Comparison of ENCODE assay signal across 23 cellular contexts in the genomic region with DNA sequence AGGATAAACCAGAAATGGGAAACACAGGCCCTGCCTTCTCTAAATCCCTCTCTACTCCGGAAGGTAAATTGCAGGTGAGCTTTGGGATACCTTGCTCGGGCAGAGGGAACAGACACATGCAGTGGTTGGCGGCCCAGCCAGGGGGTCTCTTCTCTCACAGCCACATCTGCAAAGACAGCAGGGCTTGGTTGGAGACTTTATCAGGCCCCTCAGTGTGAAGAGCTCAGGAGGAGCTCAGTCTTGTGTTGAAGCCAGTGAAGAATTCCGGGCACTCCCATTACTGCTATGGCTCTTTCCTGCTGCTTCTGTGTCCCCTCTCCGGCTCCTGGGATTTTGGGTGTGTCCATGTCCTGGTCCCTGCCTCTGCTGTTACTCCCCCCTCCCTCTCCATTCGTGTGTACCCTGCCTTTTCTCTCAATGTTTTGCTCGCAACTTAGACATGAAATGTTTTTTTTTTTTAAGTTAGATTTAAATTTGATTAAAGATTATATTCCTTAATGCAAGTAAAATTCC.
"Had no signal": no experiment of that assay in that cellular context is flagged by ENCODE, and none has a peak within 500 bp of the region (broad histone marks: within the 10 kb centered on the region; RNA-seq: fewer than 3 reads in every experiment).

No MANE protein-coding gene starts in this region.

- H3K27me3 ChIP-seq: gastrocnemius medialis, hepatocyte, ovary, right lobe of liver, suprapubic skin, upper lobe of left lung had no signal

- H2AFZ ChIP-seq: hepatocyte had no signal

- H3K27ac ChIP-seq: gastrocnemius medialis, hepatocyte, ovary, right lobe of liver, suprapubic skin, upper lobe of left lung had no signal

- ATAC-seq: activated CD8-positive, alpha-beta T cell treated with anti-CD3 and anti-CD28 coated beads, Interleukin-2, amount 10 ng/mL, durations not matched to agents 7 days and 5 days; activated naive CD4-positive, alpha-beta T cell treated with anti-CD3 and anti-CD28 coated beads, Interleukin-2, amount 50 U/mL, for 72 hours; gastrocnemius medialis; right lobe of liver had no signal

- H3K36me3 ChIP-seq: gastrocnemius medialis, ovary, right lobe of liver, suprapubic skin, upper lobe of left lung had no signal

- H3K9me3 Mint-ChIP-seq: activated CD4-positive, alpha-beta T cell treated with anti-CD3 and anti-CD28 coated beads, Interleukin-2, amount 10 ng/mL, durations not matched to agents 24 days and 14 days; activated naive CD4-positive, alpha-beta T cell treated with anti-CD3 and anti-CD28 coated beads, Interleukin-2, amount 50 U/mL, for 72 hours; brain; central memory CD8-positive, alpha-beta T cell; stimulated activated naive CD8-positive, alpha-beta T cell treated with anti-CD3 and anti-CD28 coated beads, Interleukin-15, Interleukin-2, amounts not matched to agents 100 ng/mL and 50 ng/mL, for 24 hours had no signal

- H3K36me3 Mint-ChIP-seq: activated naive CD4-positive, alpha-beta T cell treated with anti-CD3 and anti-CD28 coated beads, Interleukin-2, amount 50 U/mL, for 72 hours; brain had no signal

- H3K27ac Mint-ChIP-seq: activated CD4-positive, alpha-beta T cell treated with anti-CD3 and anti-CD28 coated beads, Interleukin-2, amount 10 ng/mL, durations not matched to agents 24 days and 14 days; activated CD8-positive, alpha-beta T cell treated with anti-CD3 and anti-CD28 coated beads, Interleukin-2, amount 10 ng/mL, durations not matched to agents 7 days and 5 days; activated naive CD4-positive, alpha-beta T cell treated with anti-CD3 and anti-CD28 coated beads, Interleukin-2, amount 50 U/mL, for 72 hours; stimulated activated naive CD8-positive, alpha-beta T cell treated with anti-CD3 and anti-CD28 coated beads, Interleukin-15, Interleukin-2, amounts not matched to agents 100 ng/mL and 50 ng/mL, for 24 hours had no signal

- H3K9me3 ChIP-seq: gastrocnemius medialis, ovary, right lobe of liver, suprapubic skin, upper lobe of left lung had no signal

- H3K4me3 ChIP-seq: gastrocnemius medialis, hepatocyte, ovary, right lobe of liver, smooth muscle cell, suprapubic skin, upper lobe of left lung had no signal

- DNase-seq: activated CD4-positive, alpha-beta T cell treated with anti-CD3 and anti-CD28 coated beads, Interleukin-2, amount 10 ng/mL, durations not matched to agents 24 days and 14 days; activated CD4-positive, CD25-positive, alpha-beta regulatory T cell; activated CD8-positive, alpha-beta memory T cell treated with anti-CD3 and anti-CD28 coated beads, Interleukin-2, amount 50 U/mL, for 4 hours; activated CD8-positive, alpha-beta T cell treated with anti-CD3 and anti-CD28 coated beads, Interleukin-2, amount 10 ng/mL, durations not matched to agents 7 days and 5 days; activated gamma-delta T cell; activated T-cell treated with anti-CD3 and anti-CD28 coated beads, Interleukin-2, amount 50 U/mL, for 48 hours; amygdala; effector CD8-positive, alpha-beta T cell; gastrocnemius medialis; islet precursor cell; ovary; right lobe of liver; stimulated activated CD4-positive, alpha-beta T cell treated with anti-CD3 and anti-CD28 coated beads, Interleukin-4, amount 100 ng/mL, for 4 hours; stimulated activated CD8-positive, alpha-beta memory T cell treated with anti-CD3 and anti-CD28 coated beads, Interleukin-4, amount 100 ng/mL, for 48 hours; SW 1271; upper lobe of left lung had no signal

- H3K4me1 Mint-ChIP-seq: activated CD4-positive, alpha-beta T cell treated with anti-CD3 and anti-CD28 coated beads, Interleukin-2, amount 10 ng/mL, durations not matched to agents 24 days and 14 days; central memory CD8-positive, alpha-beta T cell had no signal

- H3K4me2 ChIP-seq: hepatocyte, smooth muscle cell had no signal

- H3K27me3 Mint-ChIP-seq: brain; stimulated activated naive CD8-positive, alpha-beta T cell treated with anti-CD3 and anti-CD28 coated beads, Interleukin-15, Interleukin-2, amounts not matched to agents 100 ng/mL and 50 ng/mL, for 24 hours had no signal

- H3K4me3 Mint-ChIP-seq: activated CD4-positive, alpha-beta T cell treated with anti-CD3 and anti-CD28 coated beads, Interleukin-2, amount 10 ng/mL, durations not matched to agents 24 days and 14 days; activated CD8-positive, alpha-beta T cell treated with anti-CD3 and anti-CD28 coated beads, Interleukin-2, amount 10 ng/mL, durations not matched to agents 7 days and 5 days; brain; central memory CD8-positive, alpha-beta T cell; stimulated activated naive CD8-positive, alpha-beta T cell treated with anti-CD3 and anti-CD28 coated beads, Interleukin-15, Interleukin-2, amounts not matched to agents 100 ng/mL and 50 ng/mL, for 24 hours had no signal
